10 cellular contexts compared by ENCODE assay signal in genomic region chr2:45938649-45939511, GRCh38.
DNase-seq lines count a peak whose midpoint lies in the region; ATAC-seq and TF ChIP-seq lines count a peak whose summit lies in the region.
"Had no signal": no experiment of that assay in that cellular context is flagged by ENCODE, and none has a peak within 500 bp of the region (broad histone marks: within the 10 kb centered on the region; RNA-seq: fewer than 3 reads in every experiment).

No MANE protein-coding gene starts in this region.

- no peaks in the 10 kb centered on the region for H3K9me3 Mint-ChIP-seq in mesothelial cell of epicardium
- H3K9me3 Mint-ChIP-seq: neural crest cell had no signal

- POLR2A ChIA-PET in A673 (lab: Charles Lee; ENCODE audit: low non-redundant PET), result no interaction called here

- DNase-seq in A673 (ENCODE audit: low spot score), result peak; percentile 87
- peak; percentile 96 for DNase-seq in LHCN-M2 (ENCODE audit: low read depth)
- peak; percentile 87 for DNase-seq in coronary artery (ENCODE audit: low spot score)
- peak; percentile 34 to 66 for DNase-seq in mesothelial cell of epicardium (ENCODE audit: low spot score in 2 of 2, unreplicated experiment in 2 of 2)
- no peak for DNase-seq in AML-193 (lab: John Stamatoyannopoulos, UW)
- DNase-seq: T-helper 1 cell had no signal

- TF ChIP-seq CTCF in A673 (conservative IDR thresholded peaks at IDR 0.05; ENCODE audit: low read depth, low read length), result no peak
- no peak for TF ChIP-seq CTCF in coronary artery (IDR thresholded peaks at IDR 0.05)
- TF ChIP-seq CTCF in mesothelial cell of epicardium (IDR thresholded peaks at IDR 0.05; ENCODE audit: unreplicated experiment), result no peak

- no peak overlapping the region for H3K4me3 Mint-ChIP-seq in mesothelial cell of epicardium
- H3K4me3 Mint-ChIP-seq: neural crest cell had no signal

- no peaks in the 10 kb centered on the region for H3K27me3 Mint-ChIP-seq in mesothelial cell of epicardium (ENCODE audit: low read depth)

- H3K4me3 ChIP-seq in A673 (ENCODE audit: low read depth, low read length, poor library complexity, severe bottlenecking), result no peak overlapping the region
- peak overlapping the region; percentile 20 for H3K4me3 ChIP-seq in coronary artery

- H3K9me3 ChIP-seq in A673 (ENCODE audit: low read depth, low read length, poor library complexity, severe bottlenecking), result no peaks in the 10 kb centered on the region

- BruUV-seq in A673 (replicated peaks; lab: Mats Ljungman, UMichigan), result no TSS peak

- H3K27me3 ChIP-seq in A673 (replicated peaks; ENCODE audit: insufficient read depth, low read depth, low read length, poor library complexity), result no peaks in the 10 kb centered on the region

- ATAC-seq in HG02642 (IDR thresholded peaks at IDR 0.05; ENCODE audit: poor library complexity, unreplicated experiment) (no peak), HG03196 (IDR thresholded peaks at IDR 0.05; ENCODE audit: unreplicated experiment) (no peak), HG02763 (IDR thresholded peaks at IDR 0.05; ENCODE audit: unreplicated experiment) (no peak)

- H3K27ac ChIP-seq in A673 (ENCODE audit: low read depth, low read length, poor library complexity, severe bottlenecking) (peak overlapping the region; percentile 52), coronary artery (peak overlapping the region; percentile 56 to 68)

- no peaks in the 10 kb centered on the region for H3K36me3 Mint-ChIP-seq in mesothelial cell of epicardium

- CTCF ChIA-PET in A673 (lab: Charles Lee), result no interaction called here

- H3K27ac Mint-ChIP-seq in mesothelial cell of epicardium, result peak overlapping the region; percentile 96

- H3K4me1 Mint-ChIP-seq in mesothelial cell of epicardium, result peaks cover 50% of the 10 kb centered on the region

- peaks cover 41% of the 10 kb centered on the region for H3K4me1 ChIP-seq in A673 (ENCODE audit: insufficient read depth, low read length, poor library complexity, severe bottlenecking)

- H3K36me3 ChIP-seq in A673 (ENCODE audit: insufficient read depth, low read length, poor library complexity, severe bottlenecking), result no peaks in the 10 kb centered on the region

- intact Hi-C loops in A673 (cut with micrococcal nuclease; ENCODE audit: unreplicated experiment), result no loop called here

Comparison
In these comparisons a context has a peak if more than half of its experiments do, and no peak if none do; other contexts are left out.
1. DNase-seq: peak in A673 (single experiment), LHCN-M2 (single experiment), coronary artery (single experiment) and mesothelial cell of epicardium (2 of 2); none in AML-193 (0 of 2).